8 cellular contexts compared by ENCODE assay signal in genomic region chr16:75097941-75098897, GRCh38. TPM values are rescaled to one million over a fixed set of nuclear protein-coding genes. Genes with fewer than 3 reads are reported as not detected.
DNase-seq lines count a peak whose midpoint lies in the region; ATAC-seq and TF ChIP-seq lines count a peak whose summit lies in the region.

No MANE protein-coding gene starts in this region.

- H3K9me3 ChIP-seq in spleen, result no peaks in the 10 kb centered on the region

- H3K36me3 Mint-ChIP-seq in activated naive CD8-positive, alpha-beta T cell treated with anti-CD3 and anti-CD28 coated beads for 36 hours, result peaks cover 1% of the 10 kb centered on the region

- 71 to 86% (median 78%) methylated on average over 14 to 15 of the region's 15 CpGs for WGBS in spleen, 5 donors

- no peaks in the 10 kb centered on the region for H3K9me3 Mint-ChIP-seq in activated naive CD8-positive, alpha-beta T cell treated with anti-CD3 and anti-CD28 coated beads for 36 hours

- peaks cover 13 to 32% (median 19%) of the 10 kb centered on the region in 6 donors for H3K4me1 ChIP-seq in spleen

- peaks cover 42% of the 10 kb centered on the region for H3K4me1 Mint-ChIP-seq in activated naive CD8-positive, alpha-beta T cell treated with anti-CD3 and anti-CD28 coated beads for 36 hours

- H3K27ac Mint-ChIP-seq in activated naive CD8-positive, alpha-beta T cell treated with anti-CD3 and anti-CD28 coated beads for 36 hours, result peak overlapping the region; percentile 78

- no peak for TF ChIP-seq CTCF in spleen (IDR thresholded peaks at IDR 0.05 in 8 of 11, conservative IDR thresholded peaks at IDR 0.05 in 3 of 11)

- H3K27me3 ChIP-seq in spleen (replicated peaks in 1 of 7), result peaks cover 0 to 41% (median 0%) of the 10 kb centered on the region in 7 donors

- H3K27me3 Mint-ChIP-seq in activated naive CD8-positive, alpha-beta T cell treated with anti-CD3 and anti-CD28 coated beads for 36 hours, result no peaks in the 10 kb centered on the region

- DNase-seq in T follicular helper cell (ENCODE audit: low read depth), result peak; percentile 71
- peak; percentile 82 for DNase-seq in activated naive CD8-positive, alpha-beta T cell treated with anti-CD3 and anti-CD28 coated beads for 36 hours
- peak; percentile 37 to 45 for DNase-seq in stimulated activated CD4-positive, alpha-beta T cell treated with anti-CD3 and anti-CD28 coated beads, Interleukin-1b, Interleukin-23, amount 100 ng/mL, for 1 hour (ENCODE audit: low read depth in 2 of 2)
- no peak for DNase-seq in cerebellar cortex (ENCODE audit: low spot score)
- no peak for DNase-seq in GOT3 (lab: John Stamatoyannopoulos, UW)
- no peak for DNase-seq in spleen

- peak overlapping the region in 4 of 8 donors; percentile 11 to 73 (median 62) for H3K27ac ChIP-seq in spleen

- no peak for TF ChIP-seq POLR2A in spleen (IDR thresholded peaks at IDR 0.05)

- intact Hi-C loops in spleen (cut with DNase I; ENCODE audit: low total_unique reads), result no loop called here

- H3K4me3 Mint-ChIP-seq in activated naive CD8-positive, alpha-beta T cell treated with anti-CD3 and anti-CD28 coated beads for 36 hours, result peak overlapping the region; percentile 59

- ATAC-seq in GM19395 (IDR thresholded peaks at IDR 0.05; ENCODE audit: unreplicated experiment) (peak; percentile 57), HG03196 (IDR thresholded peaks at IDR 0.05; ENCODE audit: unreplicated experiment) (no peak)

- no peak overlapping the region for H3K4me3 ChIP-seq in spleen

- peaks cover 0 to 23% (median 0%) of the 10 kb centered on the region in 6 donors for H3K36me3 ChIP-seq in spleen

RNA-seq across cellular contexts. Expression of gene LDHD, which starts 18.4 kb away (rescaled TPM):
- not detected for total RNA-seq in activated naive CD8-positive, alpha-beta T cell treated with anti-CD3 and anti-CD28 coated beads for 36 hours
- total RNA-seq in spleen, result 1 to 10 TPM in 5 of 7 donors, under 1 TPM in 2; 0.76 to 3.3 (median 1.5) TPM
- polyA plus RNA-seq in spleen, result 1 to 10 TPM in 1 of 3 donors, under 1 TPM in 2; 0.53 to 1.1 (median 0.57) TPM

RNA-seq across cellular contexts. Expression of gene ZFP1, which starts 50.1 kb away (rescaled TPM):
- 10 to 100 TPM; 18.7 to 19.0 TPM for total RNA-seq in activated naive CD8-positive, alpha-beta T cell treated with anti-CD3 and anti-CD28 coated beads for 36 hours
- total RNA-seq in spleen, result 10 to 100 TPM in 1 of 7 donors, 1 to 10 TPM in 6; 8.3 to 11.4 (median 9.1) TPM
- polyA plus RNA-seq in spleen, result 1 to 10 TPM; 3.1 to 4.2 (median 3.6) TPM

Comparison
In these comparisons a context has a peak if more than half of its experiments do, and no peak if none do; other contexts are left out.
1. DNase-seq: peak in T follicular helper cell (single experiment), activated naive CD8-positive, alpha-beta T cell treated with anti-CD3 and anti-CD28 coated beads for 36 hours (single experiment) and stimulated activated CD4-positive, alpha-beta T cell treated with anti-CD3 and anti-CD28 coated beads, Interleukin-1b, Interleukin-23, amount 100 ng/mL, for 1 hour (2 of 2); none in cerebellar cortex (single experiment), GOT3 (single experiment) and spleen (single experiment).